In the genomic region with DNA sequence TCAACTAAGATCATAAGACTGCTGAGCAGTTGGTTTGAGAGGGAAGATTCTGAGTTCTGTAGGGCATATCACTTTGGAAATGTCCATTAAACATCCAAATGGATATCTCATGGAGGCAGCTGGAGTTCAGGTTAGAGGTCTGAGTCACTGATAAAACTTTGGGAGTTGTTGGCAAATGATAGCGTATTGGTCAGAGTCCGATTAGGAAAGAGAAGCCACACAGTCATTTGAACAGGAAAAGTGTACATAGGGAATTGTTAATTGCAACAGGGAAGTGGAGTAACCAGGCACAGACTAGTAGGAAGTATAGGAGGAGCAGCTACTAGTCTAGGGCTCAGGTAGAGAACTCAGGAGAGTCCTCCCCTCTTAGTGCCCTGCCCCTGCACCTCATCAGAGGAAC, we compare ENCODE assay signal across 7 cellular contexts.
DNase-seq lines count a peak whose midpoint lies in the region; ATAC-seq, FAIRE-seq and TF ChIP-seq lines count a peak whose summit lies in the region.
"Not testable (repeated sequence)": the region's sequence is repeated elsewhere in the genome, so short reads cannot be mapped to it uniquely, and the experiment has no call there.

No MANE protein-coding gene starts in this region.

- not testable (repeated sequence) for H3K27me3 ChIP-seq in hepatocyte, right lobe of liver, pancreas, stomach

- not testable (repeated sequence) for H3K4me2 ChIP-seq in hepatocyte

- ATAC-seq in right lobe of liver (peak; percentile 73 to 78 (median 74)), pancreas (peak in 3 of 4 donors; percentile 7 to 24 (median 13))

- intact Hi-C loops in activated T-helper 2 cell treated with anti-CD3 and anti-CD28 coated beads, Interferon-gamma antibody, Interleukin-2, Interleukin-4, amounts not matched to agents 10 μg/mL and 5 μg/mL and 100 μg/mL, durations not matched to agents 14 hours and 24 hours and 36 hours (cut with micrococcal nuclease); right lobe of liver (cut with DNase I); pancreas (cut with DNase I); stomach (cut with DNase I; ENCODE audit: low total_unique reads): not testable (repeated sequence)

- not testable (repeated sequence) for H3K27ac Mint-ChIP-seq in IgD-negative memory B cell; activated T-helper 2 cell treated with anti-CD3 and anti-CD28 coated beads, Interferon-gamma antibody, Interleukin-2, Interleukin-4, amounts not matched to agents 10 μg/mL and 5 μg/mL and 100 μg/mL, durations not matched to agents 14 hours and 24 hours and 36 hours; brain

- H3K9me2 ChIP-seq in hepatocyte (replicated peaks; ENCODE audit: insufficient read depth): not testable (repeated sequence)

- not testable (repeated sequence) for H3K9me3 Mint-ChIP-seq in IgD-negative memory B cell; activated T-helper 2 cell treated with anti-CD3 and anti-CD28 coated beads, Interferon-gamma antibody, Interleukin-2, Interleukin-4, amounts not matched to agents 10 μg/mL and 5 μg/mL and 100 μg/mL, durations not matched to agents 14 hours and 24 hours and 36 hours; brain

- H3K79me2 ChIP-seq in hepatocyte: not testable (repeated sequence)

- not testable (repeated sequence) for TF ChIP-seq POLR2A in right lobe of liver (IDR thresholded peaks at IDR 0.05); stomach (IDR thresholded peaks at IDR 0.05)

- not testable (repeated sequence) for H4K20me1 ChIP-seq in hepatocyte (ENCODE audit: insufficient read depth, poor library complexity, severe bottlenecking)

- DNase-seq in activated T-helper 2 cell treated with anti-CD3 and anti-CD28 coated beads, Interferon-gamma antibody, Interleukin-2, Interleukin-4, amounts not matched to agents 10 μg/mL and 5 μg/mL and 100 μg/mL, durations not matched to agents 14 hours and 24 hours and 36 hours (ENCODE audit: low spot score); hepatocyte (ENCODE audit: low spot score); right lobe of liver; pancreas; stomach: not testable (repeated sequence)

- H3K27ac ChIP-seq in hepatocyte (peak overlapping the region; percentile 76), right lobe of liver (peak overlapping the region in 1 of 3 donors; percentile 53), pancreas (peak overlapping the region in 1 of 4 donors; percentile 57), stomach (peak overlapping the region in 3 of 5 donors; percentile 50 to 87 (median 53))

- FAIRE-seq in pancreas (lab: Jason Lieb, UNC): not testable (repeated sequence)

- H2AFZ ChIP-seq in hepatocyte: not testable (repeated sequence)

- H3K4me3 Mint-ChIP-seq in IgD-negative memory B cell: peak overlapping the region in 3 of 4 donors; percentile 48 to 74 (median 56)
- peak overlapping the region; percentile 67 for H3K4me3 Mint-ChIP-seq in activated T-helper 2 cell treated with anti-CD3 and anti-CD28 coated beads, Interferon-gamma antibody, Interleukin-2, Interleukin-4, amounts not matched to agents 10 μg/mL and 5 μg/mL and 100 μg/mL, durations not matched to agents 14 hours and 24 hours and 36 hours (ENCODE audit: low read depth)
- H3K4me3 Mint-ChIP-seq in brain: peak overlapping the region in 4 of 5 experiments; percentile 45 to 84 (median 71)

- H3K4me1 Mint-ChIP-seq in IgD-negative memory B cell: not testable (repeated sequence)
- peaks cover 38% of the 10 kb centered on the region for H3K4me1 Mint-ChIP-seq in activated T-helper 2 cell treated with anti-CD3 and anti-CD28 coated beads, Interferon-gamma antibody, Interleukin-2, Interleukin-4, amounts not matched to agents 10 μg/mL and 5 μg/mL and 100 μg/mL, durations not matched to agents 14 hours and 24 hours and 36 hours (ENCODE audit: low read depth)
- H3K4me1 Mint-ChIP-seq in brain: peaks cover 12% of the 10 kb centered on the region

- H3K27me3 Mint-ChIP-seq in IgD-negative memory B cell; activated T-helper 2 cell treated with anti-CD3 and anti-CD28 coated beads, Interferon-gamma antibody, Interleukin-2, Interleukin-4, amounts not matched to agents 10 μg/mL and 5 μg/mL and 100 μg/mL, durations not matched to agents 14 hours and 24 hours and 36 hours (ENCODE audit: low read depth); brain: not testable (repeated sequence)

- H3K4me3 ChIP-seq in hepatocyte, right lobe of liver, pancreas, stomach: not testable (repeated sequence)

- not testable (repeated sequence) for TF ChIP-seq CTCF in brain (conservative IDR thresholded peaks at IDR 0.05); hepatocyte (IDR thresholded peaks at IDR 0.05; ENCODE audit: poor library complexity); right lobe of liver (IDR thresholded peaks at IDR 0.05); pancreas (IDR thresholded peaks at IDR 0.05); stomach (IDR thresholded peaks at IDR 0.05)

- not testable (repeated sequence) for H3K36me3 Mint-ChIP-seq in IgD-negative memory B cell; activated T-helper 2 cell treated with anti-CD3 and anti-CD28 coated beads, Interferon-gamma antibody, Interleukin-2, Interleukin-4, amounts not matched to agents 10 μg/mL and 5 μg/mL and 100 μg/mL, durations not matched to agents 14 hours and 24 hours and 36 hours (ENCODE audit: low read depth); brain

- 64% methylated on average over 2 of the region's 2 CpGs for WGBS in hepatocyte (ENCODE audit: low lambda C conversion rate, missing lambda C conversion rate)
- WGBS in right lobe of liver (ENCODE audit: insufficient coverage, low coverage, low lambda C conversion rate, missing lambda C conversion rate): 9% methylated on average over 2 of the region's 2 CpGs
- 26 to 31% methylated on average over 2 of the region's 2 CpGs for WGBS in pancreas, 2 donors
- WGBS in stomach, 5 donors: 40 to 60% (median 50%) methylated on average over 2 of the region's 2 CpGs

- not testable (repeated sequence) for H3K9me3 ChIP-seq in hepatocyte (ENCODE audit: low read depth); right lobe of liver; pancreas; stomach

- not testable (repeated sequence) for H3K36me3 ChIP-seq in hepatocyte (replicated peaks; ENCODE audit: insufficient read depth, low read depth); right lobe of liver; pancreas; stomach

- not testable (repeated sequence) for H3K4me1 ChIP-seq in hepatocyte (ENCODE audit: insufficient read depth); right lobe of liver
- H3K4me1 ChIP-seq in pancreas: peaks cover 0 to 16% (median 4%) of the 10 kb centered on the region in 3 donors
- peaks cover 0 to 20% (median 8%) of the 10 kb centered on the region in 4 donors for H3K4me1 ChIP-seq in stomach

- not testable (repeated sequence) for TF ChIP-seq EP300 in stomach (IDR thresholded peaks at IDR 0.05)
